Comparison of ENCODE assay signal across 24 cellular contexts in the genomic region with DNA sequence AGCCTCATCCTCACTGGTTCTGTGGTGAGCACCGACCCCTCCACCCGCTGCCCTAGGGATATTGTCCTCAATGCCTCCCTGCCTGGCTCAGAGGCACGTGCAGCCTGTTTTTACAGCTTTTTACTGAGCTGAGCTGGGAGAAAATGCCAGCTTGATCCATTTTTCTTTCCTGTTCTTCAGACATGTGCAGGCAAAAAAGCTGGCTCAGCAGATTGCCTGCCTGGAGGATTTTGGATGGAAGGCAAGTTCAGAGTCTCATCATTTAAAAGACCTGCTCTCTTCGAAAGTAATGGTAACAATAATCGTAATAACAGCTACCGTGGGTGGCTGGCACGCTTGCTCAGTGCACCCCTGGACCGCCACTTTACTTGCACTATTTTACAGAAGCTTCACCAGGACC.
DNase-seq lines count a peak whose midpoint lies in the region; ATAC-seq, FAIRE-seq and TF ChIP-seq lines count a peak whose summit lies in the region.
"Had no signal": no experiment of that assay in that cellular context is flagged by ENCODE, and none has a peak within 500 bp of the region (broad histone marks: within the 10 kb centered on the region; RNA-seq: fewer than 3 reads in every experiment).

No MANE protein-coding gene starts in this region.

- peaks cover 0 to 23% of the 10 kb centered on the region in 2 experiments; a peak in 1 of 5 replicates for H3K27me3 ChIP-seq in HepG2 (ENCODE audit: control insufficient read depth in 1 of 2, insufficient read depth in 2 of 2, low read length in 2 of 2)
- H3K27me3 ChIP-seq in right lobe of liver: no peaks in the 10 kb centered on the region
- no peaks in the 10 kb centered on the region for H3K27me3 ChIP-seq in H1 (replicated peaks in 1 of 4; ENCODE audit: control insufficient read depth in 3 of 4, extremely low read depth in 1 of 4, insufficient read depth in 3 of 4, low read length in 3 of 4)
- H3K27me3 ChIP-seq in colonic mucosa: no peaks in the 10 kb centered on the region
- H3K27me3 ChIP-seq: BLaER1 treated with 17β-estradiol and CSF1 and Interleukin-3, amounts not matched to agents 10 nM and 100 nM had no signal

- TF ChIP-seq CTCF in HepG2 (CRISPR knock-in tag; IDR thresholded peaks at IDR 0.05): no peak
- TF ChIP-seq CTCF in right lobe of liver (IDR thresholded peaks at IDR 0.05): no peak
- TF ChIP-seq CTCF in H1 (IDR thresholded peaks at IDR 0.05; ENCODE audit: control extremely low read depth in 1 of 3, insufficient read depth in 1 of 3, low read depth in 1 of 3, low read length in 3 of 3): no peak
- no peak for TF ChIP-seq CTCF in osteocyte (IDR thresholded peaks at IDR 0.05)
- TF ChIP-seq CTCF in colonic mucosa (IDR thresholded peaks at IDR 0.05): no peak
- TF ChIP-seq CTCF in CD14-positive monocyte (IDR thresholded peaks at IDR 0.05): no peak

- intact Hi-C loops in HepG2 (cut with micrococcal nuclease; ENCODE audit: unreplicated experiment): no loop called here
- intact Hi-C loops in right lobe of liver (cut with DNase I): no loop called here
- intact Hi-C loops in colonic mucosa (cut with DNase I): no loop called here
- intact Hi-C loops in CD14-positive monocyte (cut with micrococcal nuclease): no loop called here

- H3K9me3 ChIP-seq in HepG2 (ENCODE audit: low read length) (no peaks in the 10 kb centered on the region), right lobe of liver (no peaks in the 10 kb centered on the region), H1 (ENCODE audit: insufficient read depth in 2 of 2, low read depth in 1 of 2, low read length in 1 of 2) (0 out of 4 replicates have a peak, but pooled peaks cover 0 to 3% of the 10 kb centered on the region in 2 experiments), colonic mucosa (no peaks in the 10 kb centered on the region)
- H3K9me3 ChIP-seq: BE2C, Caco-2, HAP-1 had no signal

- H3K4me1 ChIP-seq in HepG2 (ENCODE audit: insufficient read depth, low read length): no peaks in the 10 kb centered on the region
- H3K4me1 ChIP-seq in right lobe of liver: no peaks in the 10 kb centered on the region
- peaks cover 0 to 7% (median 2%) of the 10 kb centered on the region in 4 experiments; a peak in 4 of 7 replicates for H3K4me1 ChIP-seq in H1 (replicated peaks in 1 of 4; ENCODE audit: control insufficient read depth in 3 of 4, insufficient read depth in 4 of 4, low read length in 3 of 4)
- no peaks in the 10 kb centered on the region for H3K4me1 ChIP-seq in colonic mucosa
- H3K4me1 ChIP-seq: BE2C, Caco-2, HAP-1 had no signal

- no peak for TF ChIP-seq EP300 in HepG2 (IDR thresholded peaks at IDR 0.05; ENCODE audit: low read depth in 2 of 2, low read length in 2 of 2)
- no peak for TF ChIP-seq EP300 in HepG2 (CRISPR knock-in tag; IDR thresholded peaks at IDR 0.05; ENCODE audit: borderline replicate concordance)
- TF ChIP-seq EP300 in H1 (IDR thresholded peaks at IDR 0.05; ENCODE audit: borderline replicate concordance in 1 of 2, low read depth in 2 of 2, low read length in 2 of 2): no peak

- FAIRE-seq in HepG2 (lab: Jason Lieb, UNC) (no peak), H1 (lab: Jason Lieb, UNC) (no peak)
- FAIRE-seq: A204.1, G401.6, GM12892, H54 had no signal

- no peak overlapping the region for H3K23ac ChIP-seq in H1 (ENCODE audit: insufficient read length)

- H3K36me3 ChIP-seq in HepG2 (replicated peaks in 1 of 2; ENCODE audit: control insufficient read depth in 1 of 2, insufficient read depth in 2 of 2, low read length in 2 of 2): no peaks in the 10 kb centered on the region
- no peaks in the 10 kb centered on the region for H3K36me3 ChIP-seq in right lobe of liver
- no peaks in the 10 kb centered on the region for H3K36me3 ChIP-seq in H1 (ENCODE audit: control insufficient read depth in 2 of 4, insufficient read depth in 4 of 4, low read length in 3 of 4)
- no peaks in the 10 kb centered on the region for H3K36me3 ChIP-seq in colonic mucosa
- H3K36me3 ChIP-seq: BE2C; BLaER1 treated with 17β-estradiol and CSF1 and Interleukin-3, amounts not matched to agents 10 nM and 100 nM; HAP-1 had no signal

- no peaks in the 10 kb centered on the region for H3K23me2 ChIP-seq in H1 (ENCODE audit: low read depth, low read length)

- 32% methylated on average over 8 of the region's 8 CpGs for WGBS in HepG2 (ENCODE audit: low lambda C conversion rate)
- 66% methylated on average over 6 of the region's 8 CpGs for WGBS in right lobe of liver (ENCODE audit: insufficient coverage, low coverage, low lambda C conversion rate, missing lambda C conversion rate)
- WGBS in H1 (ENCODE audit: extremely low coverage in 1 of 2, insufficient coverage in 1 of 2, insufficient read length in 1 of 2, insufficient replicate concordance in 2 of 2, low coverage in 1 of 2, low lambda C conversion rate in 2 of 2, missing lambda C conversion rate in 1 of 2), 2 experiments: 91% methylated on average over 8 of the region's 8 CpGs; no CpG with 5 or more reads in 1 of the 2 experiments

- H2BK120ac ChIP-seq in H1 (replicated peaks; ENCODE audit: low read depth, low read length): no peak overlapping the region

- H3K36me3 Mint-ChIP-seq in osteocyte (ENCODE audit: unreplicated experiment): peaks cover 2% of the 10 kb centered on the region
- no peaks in the 10 kb centered on the region for H3K36me3 Mint-ChIP-seq in CD14-positive monocyte
- H3K36me3 Mint-ChIP-seq: CD8-positive, alpha-beta T cell had no signal

- POLR2A ChIA-PET in HepG2 (lab: Yijun Ruan, JAX): no interaction called here
- POLR2A ChIA-PET in H1 (lab: Charles Lee; ENCODE audit: partially characterized antibody): interaction anchor here (1.1 kb wide), 1 partner anchor 129 kb away, joined by 3 read pairs; no protein-coding TSS in a partner anchor

- ATAC-seq in HepG2: no peak
- ATAC-seq in right lobe of liver: no peak
- ATAC-seq: CD8-positive, alpha-beta T cell; GM23338 had no signal

- H3K9ac ChIP-seq in HepG2 (ENCODE audit: insufficient read depth, low read depth, low read length) (no peak overlapping the region), H1 (replicated peaks in 1 of 4; ENCODE audit: extremely low read depth in 1 of 4, low read depth in 3 of 4, low read length in 3 of 4) (no peak overlapping the region), colonic mucosa (ENCODE audit: low read depth in 2 of 2, low read length in 2 of 2) (no peak overlapping the region)
- H3K9ac ChIP-seq: BLaER1 treated with 17β-estradiol and CSF1 and Interleukin-3, amounts not matched to agents 10 nM and 100 nM had no signal

- CTCF ChIA-PET in HepG2 (lab: Yijun Ruan, JAX; ENCODE audit: low intra/inter-chr PET ratio, low total read pairs) (no interaction called here), H1 (lab: Charles Lee; ENCODE audit: partially characterized antibody) (interaction anchor here (0.6 to 0.8 kb wide), 4 partner anchors 20 to 356 kb away, joined by 3 to 4 read pairs (median 3); partner anchors contain the start of gene FBXW11)

- H3K56ac ChIP-seq in H1 (replicated peaks; ENCODE audit: insufficient read length, low read depth, low read length): no peak overlapping the region

- H3K18ac ChIP-seq in H1 (ENCODE audit: extremely low read depth, low read length): no peak overlapping the region

- H4K8ac ChIP-seq in H1 (ENCODE audit: extremely low read depth, insufficient read depth, low read length): no peak overlapping the region

- H3K27ac ChIP-seq in HepG2 (ENCODE audit: extremely low read length, insufficient read depth, low read length) (no peak overlapping the region), right lobe of liver (no peak overlapping the region), H1 (ENCODE audit: low read depth, low read length) (no peak overlapping the region), colonic mucosa (no peak overlapping the region)
- H3K27ac ChIP-seq: 22Rv1; BLaER1 treated with 17β-estradiol and CSF1 and Interleukin-3, amounts not matched to agents 10 nM and 100 nM had no signal

- H3K14ac ChIP-seq in H1 (ENCODE audit: insufficient read length): no peak overlapping the region

- no TSS peak for BruUV-seq in HepG2 (replicated peaks; lab: Mats Ljungman, UMichigan)

- no peak overlapping the region for H2AK5ac ChIP-seq in H1 (ENCODE audit: low read depth, low read length)

- H3K27me3 Mint-ChIP-seq in osteocyte (ENCODE audit: unreplicated experiment) (no peaks in the 10 kb centered on the region), CD14-positive monocyte (ENCODE audit: low read depth in 3 of 3) (peaks cover 0 to 6% (median 5%) of the 10 kb centered on the region in 3 donors)

- no peak overlapping the region for H3K4ac ChIP-seq in H1 (replicated peaks; ENCODE audit: insufficient read length, low read depth, low read length)

- H4K20me1 ChIP-seq in HepG2 (ENCODE audit: insufficient read depth, low read length) (no peaks in the 10 kb centered on the region), H1 (replicated peaks in 1 of 2; ENCODE audit: control insufficient read depth in 1 of 2, insufficient read depth in 2 of 2, low read length in 2 of 2) (no peaks in the 10 kb centered on the region)
- H4K20me1 ChIP-seq: BLaER1 treated with 17β-estradiol and CSF1 and Interleukin-3, amounts not matched to agents 10 nM and 100 nM had no signal

- TF ChIP-seq POLR2A in HepG2 (IDR thresholded peaks at IDR 0.05; ENCODE audit: insufficient read depth in 1 of 2, low read depth in 2 of 2, low read length in 2 of 2) (no peak), right lobe of liver (IDR thresholded peaks at IDR 0.05) (no peak), H1 (IDR thresholded peaks at IDR 0.05; ENCODE audit: control extremely low read depth in 1 of 2, low read depth in 2 of 2, low read length in 2 of 2) (no peak)

- no peak overlapping the region for H2BK15ac ChIP-seq in H1 (ENCODE audit: low read length)

- H3K79me2 ChIP-seq in HepG2 (ENCODE audit: insufficient read depth, low read length) (no peaks in the 10 kb centered on the region), H1 (ENCODE audit: control insufficient read depth in 1 of 2, insufficient read depth in 2 of 2, low read length in 2 of 2) (no peaks in the 10 kb centered on the region)

- no peak overlapping the region for H3K4me2 ChIP-seq in HepG2 (ENCODE audit: low read depth, low read length)
- no peak overlapping the region for H3K4me2 ChIP-seq in H1 (ENCODE audit: insufficient read depth in 1 of 2, low read depth in 2 of 2, low read length in 2 of 2)
- H3K4me2 ChIP-seq: BLaER1 treated with 17β-estradiol and CSF1 and Interleukin-3, amounts not matched to agents 10 nM and 100 nM; GM23338 had no signal

- no peak overlapping the region for H2BK20ac ChIP-seq in H1 (ENCODE audit: low read length)

- in situ Hi-C loops in HepG2 (cut with HindIII; ENCODE audit: extremely low pct_ligation_motif_present, low pct_unique_long_range_greater_than_20kb): no loop called here

- TF ChIP-seq RAD21 in HepG2 (CRISPR knock-in tag; IDR thresholded peaks at IDR 0.05) (no peak), H1 (IDR thresholded peaks at IDR 0.05 in 1 of 2, conservative IDR thresholded peaks at IDR 0.05 in 1 of 2; ENCODE audit: low read depth in 2 of 2, low read length in 2 of 2) (no peak)

- H3K27ac Mint-ChIP-seq in osteocyte (ENCODE audit: unreplicated experiment): peak overlapping the region; percentile 64
- H3K27ac Mint-ChIP-seq in CD14-positive monocyte: peak overlapping the region in 1 of 7 donors; percentile 40
- H3K27ac Mint-ChIP-seq: CD8-positive, alpha-beta T cell; GM23338; HFFc6 had no signal

- H3K4me3 ChIP-seq in HepG2 (replicated peaks in 1 of 3; ENCODE audit: insufficient read depth in 1 of 3, low read depth in 2 of 3, low read length in 3 of 3) (no peak overlapping the region), right lobe of liver (no peak overlapping the region), H1 (ENCODE audit: extremely low read depth in 1 of 4, insufficient read depth in 2 of 4, low read depth in 3 of 4, low read length in 4 of 4) (no peak overlapping the region), colonic mucosa (no peak overlapping the region)
- H3K4me3 ChIP-seq: BLaER1 treated with 17β-estradiol and CSF1 and Interleukin-3, amounts not matched to agents 10 nM and 100 nM; GM23338; HAP-1 had no signal

- no peak overlapping the region for H4K5ac ChIP-seq in H1 (ENCODE audit: insufficient read length, low read depth, low read length)

- no peak overlapping the region for H4K91ac ChIP-seq in H1 (replicated peaks; ENCODE audit: insufficient read length, low read length)

- peaks cover 41% of the 10 kb centered on the region for H3K4me1 Mint-ChIP-seq in osteocyte (ENCODE audit: unreplicated experiment)
- H3K4me1 Mint-ChIP-seq in CD14-positive monocyte: peaks cover 11% of the 10 kb centered on the region

- H3K4me3 Mint-ChIP-seq in osteocyte (ENCODE audit: unreplicated experiment): no peak overlapping the region
- no peak overlapping the region for H3K4me3 Mint-ChIP-seq in CD14-positive monocyte
- H3K4me3 Mint-ChIP-seq: CD8-positive, alpha-beta T cell; GM23338; HFFc6 had no signal

- no peak overlapping the region for H2BK5ac ChIP-seq in H1 (ENCODE audit: low read depth, low read length)

- H3K9me3 Mint-ChIP-seq in osteocyte (ENCODE audit: unreplicated experiment): peaks cover 6% of the 10 kb centered on the region
- peaks cover 0 to 2% (median 0%) of the 10 kb centered on the region in 7 donors for H3K9me3 Mint-ChIP-seq in CD14-positive monocyte
- H3K9me3 Mint-ChIP-seq: CD8-positive, alpha-beta T cell; HFFc6 had no signal

- no peaks in the 10 kb centered on the region for H3K79me1 ChIP-seq in H1 (ENCODE audit: low read depth, low read length)

- DNase-seq in HepG2 (ENCODE audit: low spot score): no peak
- no peak for DNase-seq in right lobe of liver
- no peak for DNase-seq in H1 (ENCODE audit: low read depth in 1 of 2, low spot score in 2 of 2)
- peak; percentile 32 for DNase-seq in foreskin melanocyte
- DNase-seq in osteocyte (ENCODE audit: extremely low spot score, unreplicated experiment): no peak
- no peak for DNase-seq in colonic mucosa
- no peak for DNase-seq in CD14-positive monocyte (ENCODE audit: low spot score)
- no peak for DNase-seq in activated naive CD4-positive, alpha-beta T cell treated with anti-CD3 and anti-CD28 coated beads, Interleukin-2, amount 50 U/mL, for 16 hours
- DNase-seq: ACHN; AML-193; BE2C; Caco-2; CD8-positive, alpha-beta T cell; DMS153; DND-41; HFFc6 had no signal

- no peak overlapping the region for H2AFZ ChIP-seq in HepG2 (ENCODE audit: low read length)
- H2AFZ ChIP-seq in H1 (ENCODE audit: low read length): no peak overlapping the region
- H2AFZ ChIP-seq: GM23338 had no signal

- no peak overlapping the region for H2BK12ac ChIP-seq in H1 (ENCODE audit: low read depth, low read length)

Comparison
In these comparisons a context has a peak if more than half of its experiments do, and no peak if none do; other contexts are left out.
1. Of the 41 proteins assayed by ChIP-seq in both HepG2 and H1: peak only in HepG2: none; only in H1: none; in both: MAFK; in neither: 40.